ENCODE assay signal across 28 cellular contexts in genomic region chr5:61811052-61811451, GRCh38.
DNase-seq lines count a peak whose midpoint lies in the region; ATAC-seq, FAIRE-seq and TF ChIP-seq lines count a peak whose summit lies in the region.
"Had no signal": no experiment of that assay in that cellular context is flagged by ENCODE, and none has a peak within 500 bp of the region (broad histone marks: within the 10 kb centered on the region; RNA-seq: fewer than 3 reads in every experiment).

No MANE protein-coding gene starts in this region.

- no peak for FAIRE-seq in D721Med (lab: Jason Lieb, UNC)
- FAIRE-seq: G401.6, pancreas had no signal

- TF ChIP-seq CTCF in fibroblast of mammary gland (conservative IDR thresholded peaks at IDR 0.05; ENCODE audit: control insufficient read depth, insufficient read depth, low read depth, low read length) (no peak), D721Med (IDR thresholded peaks at IDR 0.05; ENCODE audit: insufficient read depth, missing control alignments) (no peak)

- H3K4me3 ChIP-seq in fibroblast of mammary gland (ENCODE audit: control insufficient read depth, low read depth, low read length): no peak overlapping the region
- H3K4me3 ChIP-seq: dorsolateral prefrontal cortex, pancreas, spleen, tibial nerve had no signal

- H3K27me3 Mint-ChIP-seq in stimulated activated naive B cell treated with anti-CD40 and anti-IgM and Interleukin-4, amounts not matched to agents 10 μg/mL and 1 μg/mL and 100 μg/mL, for 72 hours: peaks cover 0 to 14% of the 10 kb centered on the region in 2 donors

- no peaks in the 10 kb centered on the region for H3K9me3 Mint-ChIP-seq in stimulated activated naive B cell treated with anti-CD40 and anti-IgM and Interleukin-4, amounts not matched to agents 10 μg/mL and 1 μg/mL and 100 μg/mL, for 72 hours
- H3K9me3 Mint-ChIP-seq: CD8-positive, alpha-beta T cell; neural crest cell had no signal

- ATAC-seq in GM18867 (IDR thresholded peaks at IDR 0.05; ENCODE audit: unreplicated experiment): peak; percentile 79
- ATAC-seq in stimulated activated naive B cell treated with anti-CD40 and anti-IgM and Interleukin-4, amounts not matched to agents 10 μg/mL and 1 μg/mL and 100 μg/mL, for 72 hours (replicated peaks): no peak
- no peak for ATAC-seq in GM19467 (IDR thresholded peaks at IDR 0.05; ENCODE audit: unreplicated experiment)
- ATAC-seq: CD8-positive, alpha-beta T cell; pancreas; PC-3; right cardiac atrium had no signal

- H3K36me3 Mint-ChIP-seq in stimulated activated naive B cell treated with anti-CD40 and anti-IgM and Interleukin-4, amounts not matched to agents 10 μg/mL and 1 μg/mL and 100 μg/mL, for 72 hours: no peaks in the 10 kb centered on the region
- H3K36me3 Mint-ChIP-seq: CD8-positive, alpha-beta T cell had no signal

- no peaks in the 10 kb centered on the region for H3K4me1 Mint-ChIP-seq in stimulated activated naive B cell treated with anti-CD40 and anti-IgM and Interleukin-4, amounts not matched to agents 10 μg/mL and 1 μg/mL and 100 μg/mL, for 72 hours
- H3K4me1 Mint-ChIP-seq: B cell had no signal

- DNase-seq in AG20443 (ENCODE audit: low spot score): peak; percentile 25
- peak; percentile 3 for DNase-seq in HS-5 (ENCODE audit: low read depth)
- peak; percentile 2 for DNase-seq in fibroblast of mammary gland (ENCODE audit: low read depth)
- no peak for DNase-seq in stimulated activated naive B cell treated with anti-CD40 and anti-IgM and Interleukin-4, amounts not matched to agents 10 μg/mL and 1 μg/mL and 100 μg/mL, for 72 hours
- DNase-seq in HK-2 (ENCODE audit: unreplicated experiment): no peak
- DNase-seq in D721Med (ENCODE audit: insufficient read length, low spot score): no peak
- DNase-seq: activated CD4-positive, alpha-beta T cell treated with anti-CD3 and anti-CD28 coated beads for 48 hours; activated CD8-positive, alpha-beta memory T cell treated with anti-CD3 and anti-CD28 coated beads for 24 hours; activated gamma-delta T cell treated with Interleukin-2 at 50 U/mL for 16 hours; activated T-cell treated with anti-CD3 and anti-CD28 coated beads, Interleukin-2, amount 50 U/mL, for 1 hour; CD8-positive, alpha-beta T cell; cerebellar nuclear complex; DMS153; dorsolateral prefrontal cortex; NCI-H1048; NCI-H1694 treated with DMSO at 0.1 percent for 48 hours; NCI-H510A treated with DMSO at 0.1 percent for 48 hours; pancreas; PC-3; right cardiac atrium; Right ventricle myocardium superior; spleen had no signal

- H3K27ac Mint-ChIP-seq in stimulated activated naive B cell treated with anti-CD40 and anti-IgM and Interleukin-4, amounts not matched to agents 10 μg/mL and 1 μg/mL and 100 μg/mL, for 72 hours: no peak overlapping the region
- H3K27ac Mint-ChIP-seq: B cell; CD8-positive, alpha-beta T cell had no signal

- no peak overlapping the region for H3K4me3 Mint-ChIP-seq in stimulated activated naive B cell treated with anti-CD40 and anti-IgM and Interleukin-4, amounts not matched to agents 10 μg/mL and 1 μg/mL and 100 μg/mL, for 72 hours
- H3K4me3 Mint-ChIP-seq: B cell; CD8-positive, alpha-beta T cell; neural crest cell had no signal

Comparison
In these comparisons a context has a peak if more than half of its experiments do, and no peak if none do; other contexts are left out.
1. DNase-seq: peak in AG20443 (single experiment), HS-5 (single experiment) and fibroblast of mammary gland (single experiment); none in stimulated activated naive B cell treated with anti-CD40 and anti-IgM and Interleukin-4, amounts not matched to agents 10 μg/mL and 1 μg/mL and 100 μg/mL, for 72 hours (single experiment), HK-2 (single experiment) and D721Med (single experiment).